Comparison of ENCODE assay signal across 6 cellular contexts in genomic region chr17:41810659-41811548, GRCh38. TPM values are rescaled to one million over a fixed set of nuclear protein-coding genes. Genes with fewer than 3 reads are reported as not detected.
DNase-seq lines count a peak whose midpoint lies in the region; ATAC-seq, FAIRE-seq and TF ChIP-seq lines count a peak whose summit lies in the region.

No MANE protein-coding gene starts in this region.

- POLR2A ChIA-PET in naive thymus-derived CD4-positive, alpha-beta T cell (lab: Charles Lee) = interaction anchor here (0.6 to 2.2 kb wide), 5 partner anchors 21 to 588 kb away, joined by 3 to 8 read pairs (median 3); partner anchors contain the start of genes EIF1 and KLHL11

- peak overlapping the region; percentile 96 for H3K4me2 ChIP-seq in astrocyte (ENCODE audit: low read length)

- H3K4me1 Mint-ChIP-seq in HFFc6 (ENCODE audit: low read depth) (peaks cover 29% of the 10 kb centered on the region), astrocyte (ENCODE audit: low read depth, unreplicated experiment) (peaks cover 16% of the 10 kb centered on the region)
- peaks cover 14 to 26% (median 21%) of the 10 kb centered on the region in 7 donors for H3K4me1 Mint-ChIP-seq in naive thymus-derived CD4-positive, alpha-beta T cell

- H3K4me3 Mint-ChIP-seq in HFFc6 (peak overlapping the region; percentile 96), astrocyte (ENCODE audit: unreplicated experiment) (peak overlapping the region; percentile 92)
- H3K4me3 Mint-ChIP-seq in naive thymus-derived CD4-positive, alpha-beta T cell = peak overlapping the region; percentile 74 to 99 (median 82)

- H3K4me1 ChIP-seq in astrocyte (ENCODE audit: insufficient read depth, low read length) = peaks cover 32% of the 10 kb centered on the region
- peaks cover 10 to 16% of the 10 kb centered on the region in 2 donors for H3K4me1 ChIP-seq in naive thymus-derived CD4-positive, alpha-beta T cell (ENCODE audit: control insufficient read depth in 2 of 2, insufficient read depth in 2 of 2, low read length in 2 of 2)

- no peaks in the 10 kb centered on the region; the same call in 1 of the 2 replicates for H3K9me3 Mint-ChIP-seq in HFFc6
- no peaks in the 10 kb centered on the region for H3K9me3 Mint-ChIP-seq in astrocyte (ENCODE audit: unreplicated experiment)
- peaks cover 0 to 2% (median 0%) of the 10 kb centered on the region in 11 donors for H3K9me3 Mint-ChIP-seq in naive thymus-derived CD4-positive, alpha-beta T cell

- ATAC-seq in naive thymus-derived CD4-positive, alpha-beta T cell = peak; percentile 56
- no peak for ATAC-seq in GM19467 (IDR thresholded peaks at IDR 0.05; ENCODE audit: unreplicated experiment)

- TF ChIP-seq CTCF in HFFc6 (IDR thresholded peaks at IDR 0.05) (no peak), astrocyte (IDR thresholded peaks at IDR 0.05; ENCODE audit: insufficient read depth, low read depth, low read length) (no peak)

- CTCF ChIA-PET in naive thymus-derived CD4-positive, alpha-beta T cell (lab: Charles Lee) = interaction anchor here (0.5 to 3.6 kb wide), 9 partner anchors 9 to 1746 kb away, joined by 3 to 19 read pairs (median 3); no protein-coding TSS in a partner anchor

- DNase-seq in HFFc6 (no peak), astrocyte (ENCODE audit: low read depth) (no peak), cerebellar nuclear complex (lab: John Stamatoyannopoulos, UW) (no peak), ACHN (no peak)
- peak in 1 of 9 donors; percentile 18 for DNase-seq in naive thymus-derived CD4-positive, alpha-beta T cell

- no peak for FAIRE-seq in astrocyte (lab: Jason Lieb, UNC)

- H3K27me3 Mint-ChIP-seq in HFFc6 (ENCODE audit: insufficient read depth) (peaks cover 2% of the 10 kb centered on the region), astrocyte (ENCODE audit: low read depth, unreplicated experiment) (no peaks in the 10 kb centered on the region)
- peaks cover 0 to 22% (median 0%) of the 10 kb centered on the region in 5 donors for H3K27me3 Mint-ChIP-seq in naive thymus-derived CD4-positive, alpha-beta T cell

- H3K27ac ChIP-seq in astrocyte (ENCODE audit: low read depth, low read length) = no peak overlapping the region
- H3K27ac ChIP-seq in naive thymus-derived CD4-positive, alpha-beta T cell (ENCODE audit: low read depth, low read length) = peak overlapping the region; percentile 48

- H3K9me3 ChIP-seq in astrocyte (ENCODE audit: insufficient read depth, low read depth, low read length) = no peaks in the 10 kb centered on the region
- no peaks in the 10 kb centered on the region for H3K9me3 ChIP-seq in naive thymus-derived CD4-positive, alpha-beta T cell (ENCODE audit: control insufficient read depth in 2 of 3, low read length in 3 of 3)

- H3K9ac ChIP-seq in astrocyte (ENCODE audit: low read length) = peak overlapping the region; percentile 96

- in situ Hi-C loops in ACHN (cut with HindIII; ENCODE audit: low pct_ligation_motif_present, low pct_unique_long_range_greater_than_20kb, low sequenced_read_pairs) = no loop called here

- H3K36me3 Mint-ChIP-seq in HFFc6 (ENCODE audit: low read depth) (peaks cover 32% of the 10 kb centered on the region), astrocyte (ENCODE audit: low read depth, unreplicated experiment) (peaks cover 15% of the 10 kb centered on the region)
- peaks cover 0 to 4% (median 0%) of the 10 kb centered on the region in 5 donors for H3K36me3 Mint-ChIP-seq in naive thymus-derived CD4-positive, alpha-beta T cell

- H3K27ac Mint-ChIP-seq in HFFc6 (peak overlapping the region; percentile 48), astrocyte (ENCODE audit: unreplicated experiment) (no peak overlapping the region)
- H3K27ac Mint-ChIP-seq in naive thymus-derived CD4-positive, alpha-beta T cell = no peak overlapping the region

- peaks cover 64% of the 10 kb centered on the region for H4K20me1 ChIP-seq in astrocyte (ENCODE audit: insufficient read depth, low read length)

- peak overlapping the region; percentile 97 for H2AFZ ChIP-seq in astrocyte (ENCODE audit: low read depth, low read length)

- H3K4me3 ChIP-seq in astrocyte (ENCODE audit: insufficient read depth, low read depth, low read length) = peak overlapping the region; percentile 93
- peak overlapping the region; percentile 81 for H3K4me3 ChIP-seq in naive thymus-derived CD4-positive, alpha-beta T cell (ENCODE audit: low read length)

- intact Hi-C loops in naive thymus-derived CD4-positive, alpha-beta T cell (cut with micrococcal nuclease) = loop anchor here (1.0 to 2.0 kb wide), 6 partner anchors 25 to 122 kb away; partner anchors contain the start of genes ACLY (in 1 of the 2), EIF1 (in 1 of the 2), KLHL11 (in 1 of the 2) and NT5C3B (in 1 of the 2)

- H3K36me3 ChIP-seq in astrocyte (ENCODE audit: insufficient read depth, low read length) = peaks cover 10% of the 10 kb centered on the region
- no peaks in the 10 kb centered on the region for H3K36me3 ChIP-seq in naive thymus-derived CD4-positive, alpha-beta T cell (ENCODE audit: control insufficient read depth in 2 of 3, insufficient read depth in 3 of 3, low read length in 3 of 3)

- H3K27me3 ChIP-seq in astrocyte (ENCODE audit: insufficient read depth, low read length) = no peaks in the 10 kb centered on the region
- H3K27me3 ChIP-seq in naive thymus-derived CD4-positive, alpha-beta T cell (ENCODE audit: control insufficient read depth in 2 of 2, insufficient read depth in 2 of 2, low read length in 2 of 2) = no peaks in the 10 kb centered on the region

- peaks cover 64% of the 10 kb centered on the region for H3K79me2 ChIP-seq in astrocyte (ENCODE audit: insufficient read depth, low read length)

RNA-seq across cellular contexts. Expression of gene P3H4, which starts 0.8 kb away (rescaled TPM):
- 10 to 100 TPM; 48.8 to 75.5 (median 50.3) TPM for total RNA-seq in HFFc6 (2021; fragmentation: NEBNext Ultra II Directional; extraction: Animal tissue kit (Norgen Biotek cat#: 25700))
- 81.5 and 110 TPM in 2 replicates for total RNA-seq in astrocyte
- 1 to 10 TPM; 3.6 to 7.0 (median 5.3) TPM for total RNA-seq in naive thymus-derived CD4-positive, alpha-beta T cell
- 1 to 10 TPM; 3.5 to 6.5 TPM for polyA plus RNA-seq in naive thymus-derived CD4-positive, alpha-beta T cell

RNA-seq across cellular contexts. Expression of gene FKBP10, which starts 1.9 kb away (rescaled TPM):
- 100 to 1,000 TPM; 417 to 500 (median 442) TPM for total RNA-seq in HFFc6 (2021; fragmentation: NEBNext Ultra II Directional; extraction: Animal tissue kit (Norgen Biotek cat#: 25700))
- total RNA-seq in astrocyte = 446 and 584 TPM in 2 replicates
- total RNA-seq in naive thymus-derived CD4-positive, alpha-beta T cell = under 1 TPM in 2 of 5 experiments, not detected in 3; 0.34 to 0.76 TPM
- polyA plus RNA-seq in naive thymus-derived CD4-positive, alpha-beta T cell = not detected

RNA-seq across cellular contexts. Expression of gene JUP, which starts 24.4 kb away (rescaled TPM):
- 1 to 10 TPM; 1.5 to 9.1 (median 1.9) TPM for total RNA-seq in HFFc6 (2021; fragmentation: NEBNext Ultra II Directional; extraction: Animal tissue kit (Norgen Biotek cat#: 25700))
- total RNA-seq in astrocyte = 236 TPM in 2 replicates
- 1 to 10 TPM in 2 of 5 experiments, under 1 TPM in 3; 0.24 to 8.2 (median 0.57) TPM for total RNA-seq in naive thymus-derived CD4-positive, alpha-beta T cell
- under 1 TPM; 0.19 to 0.25 TPM for polyA plus RNA-seq in naive thymus-derived CD4-positive, alpha-beta T cell

RNA-seq across cellular contexts. Expression of gene NT5C3B, which starts 25.1 kb away (rescaled TPM):
- total RNA-seq in HFFc6 (2021; fragmentation: NEBNext Ultra II Directional; extraction: Animal tissue kit (Norgen Biotek cat#: 25700)) = 10 to 100 TPM; 33.9 to 55.2 (median 37.3) TPM
- total RNA-seq in astrocyte = 47.4 and 56.1 TPM in 2 replicates
- total RNA-seq in naive thymus-derived CD4-positive, alpha-beta T cell = 10 to 100 TPM; 26.8 to 41.7 (median 37.2) TPM
- 10 to 100 TPM; 41.9 to 66.7 TPM for polyA plus RNA-seq in naive thymus-derived CD4-positive, alpha-beta T cell

RNA-seq across cellular contexts. Expression of gene KLHL10, which starts 26.7 kb away (rescaled TPM):
- total RNA-seq in HFFc6 (2021; fragmentation: NEBNext Ultra II Directional; extraction: Animal tissue kit (Norgen Biotek cat#: 25700)) = not detected
- not detected in 2 replicates for total RNA-seq in astrocyte
- total RNA-seq in naive thymus-derived CD4-positive, alpha-beta T cell = not detected
- polyA plus RNA-seq in naive thymus-derived CD4-positive, alpha-beta T cell = not detected

Comparison
In these comparisons a context has a peak if more than half of its experiments do, and no peak if none do; other contexts are left out.
1. RNA of gene P3H4, which starts 0.8 kb away (total RNA-seq): 81.5 to 110 TPM in astrocyte and 48.8 to 75.5 TPM in HFFc6; 3.6 to 7.0 TPM in naive thymus-derived CD4-positive, alpha-beta T cell; every median in the first group is over 4 times any median in the second.
2. RNA of gene FKBP10, which starts 1.9 kb away (total RNA-seq): 417 to 500 TPM in HFFc6 and 446 to 584 TPM in astrocyte; 0.34 to 0.76 TPM in naive thymus-derived CD4-positive, alpha-beta T cell; every median in the first group is over 100 times any median in the second.
3. RNA of gene JUP, which starts 24.4 kb away (total RNA-seq): 236 TPM in astrocyte; 1.5 to 9.1 TPM in HFFc6 and 0.24 to 8.2 TPM in naive thymus-derived CD4-positive, alpha-beta T cell; every median in the first group is over 10 times any median in the second.
4. Peak in every context shown above with its lines, with median percentiles within 50 percentile points of each other: H3K4me3 Mint-ChIP-seq.